In genomic region chr4:46977245-46977644, GRCh38 we compare ENCODE assay signal across 8 cellular contexts. TPM values are rescaled to one million over a fixed set of nuclear protein-coding genes. Genes with fewer than 3 reads are reported as not detected.
"Had no signal": no experiment of that assay in that cellular context is flagged by ENCODE, and none has a peak within 500 bp of the region (broad histone marks: within the 10 kb centered on the region; RNA-seq: fewer than 3 reads in every experiment).

No MANE protein-coding gene starts in this region.

- DNase-seq: GDM1, GF-D8 had no signal

- ATAC-seq: GM12878 had no signal

- FAIRE-seq: G401.6, GM12878, GM12891, GM12892, GM18507 had no signal

- H3K4me3 ChIP-seq: GM12878 had no signal

RNA-seq across cellular contexts. Expression of gene GABRA4, which starts 16.1 kb away (rescaled TPM):
- total RNA-seq: G401 had no signal

RNA-seq across cellular contexts. Expression of gene GABRB1, which starts 54.1 kb away (rescaled TPM):
- total RNA-seq: G401 had no signal
